ENCODE assay signal across 10 cellular contexts in the genomic region with DNA sequence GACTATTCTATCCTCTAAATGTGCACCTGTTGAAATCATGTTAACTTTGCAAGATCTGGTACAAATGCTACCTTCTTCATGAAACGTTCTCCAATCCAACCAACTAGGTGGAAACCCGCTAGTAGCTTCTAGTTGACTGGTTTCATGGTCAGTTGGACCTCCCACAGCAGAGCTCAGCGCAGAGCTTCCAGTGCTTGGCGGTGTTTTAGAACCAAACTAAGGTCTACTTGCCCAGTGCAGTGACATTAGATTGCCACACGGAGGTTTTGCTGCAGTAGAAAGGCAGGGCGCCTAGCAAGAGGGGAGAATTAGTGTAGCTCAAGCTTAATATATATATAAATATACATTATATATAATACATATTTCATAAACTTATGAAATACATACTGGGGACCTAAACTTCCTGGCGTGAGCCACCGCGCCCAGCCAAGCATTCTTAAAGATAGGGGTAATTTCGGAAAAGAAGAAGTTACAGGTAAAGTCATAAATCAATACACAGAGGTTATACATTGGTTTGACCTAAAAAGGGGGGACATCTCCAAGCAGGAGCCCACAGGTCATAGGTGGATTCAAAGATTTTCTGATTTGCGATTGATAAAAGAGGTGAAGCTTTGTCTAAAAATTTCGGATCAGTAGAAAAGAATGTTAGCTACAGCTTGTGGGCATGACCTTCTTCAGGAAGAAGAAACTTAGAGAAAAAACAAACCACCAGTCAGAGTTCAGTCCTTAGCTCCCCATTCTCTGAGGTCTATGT. TPM values are rescaled to one million over a fixed set of nuclear protein-coding genes. Genes with fewer than 3 reads are reported as not detected.
DNase-seq lines count a peak whose midpoint lies in the region; ATAC-seq and TF ChIP-seq lines count a peak whose summit lies in the region.
"Had no signal": no experiment of that assay in that cellular context is flagged by ENCODE, and none has a peak within 500 bp of the region (broad histone marks: within the 10 kb centered on the region; RNA-seq: fewer than 3 reads in every experiment).

No MANE protein-coding gene starts in this region.

- H3K27me3 Mint-ChIP-seq in CD8-positive, alpha-beta T cell (ENCODE audit: low read depth) = no peaks in the 10 kb centered on the region
- peaks cover 4% of the 10 kb centered on the region; the same call in 1 of the 2 replicates for H3K27me3 Mint-ChIP-seq in HFFc6 (ENCODE audit: insufficient read depth)
- H3K27me3 Mint-ChIP-seq in activated CD4-positive, alpha-beta memory T cell treated with anti-CD3 and anti-CD28 coated beads for 36 hours = no peaks in the 10 kb centered on the region

- no peaks in the 10 kb centered on the region for H3K27me3 ChIP-seq in CD8-positive, alpha-beta T cell (ENCODE audit: insufficient read depth, low read length)
- no peaks in the 10 kb centered on the region for H3K27me3 ChIP-seq in prostate gland (replicated peaks; ENCODE audit: insufficient read depth)

- H3K27ac ChIP-seq in CD8-positive, alpha-beta T cell (ENCODE audit: low read depth, low read length) = no peak overlapping the region
- peak overlapping the region in 1 of 2 donors; percentile 99 for H3K27ac ChIP-seq in prostate gland

- ATAC-seq in CD8-positive, alpha-beta T cell = no peak

- 88% methylated on average over 12 of the region's 12 CpGs for WGBS in prostate gland

- H3K36me3 Mint-ChIP-seq in CD8-positive, alpha-beta T cell = peaks cover 3% of the 10 kb centered on the region
- peaks cover 21% of the 10 kb centered on the region for H3K36me3 Mint-ChIP-seq in HFFc6 (ENCODE audit: low read depth)
- peaks cover 12% of the 10 kb centered on the region for H3K36me3 Mint-ChIP-seq in activated CD4-positive, alpha-beta memory T cell treated with anti-CD3 and anti-CD28 coated beads for 36 hours

- DNase-seq in CD8-positive, alpha-beta T cell = peak in 1 of 7 experiments; percentile 48
- DNase-seq in HFFc6 (no peak), left kidney (ENCODE audit: low read depth, low spot score) (peak; percentile 36), occipital lobe (lab: John Stamatoyannopoulos, UW) (no peak), amygdala (lab: John Stamatoyannopoulos, UW) (no peak), NCI-H187 (lab: John Stamatoyannopoulos, UW) (no peak), prostate gland (ENCODE audit: low spot score) (no peak)
- DNase-seq in activated CD4-positive, alpha-beta memory T cell treated with anti-CD3 and anti-CD28 coated beads for 36 hours = peak; percentile 33
- DNase-seq: NCI-H226; stimulated activated naive CD4-positive, alpha-beta T cell treated with Interleukin-2 at 50 U/mL for 16 hours had no signal

- TF ChIP-seq CTCF in CD8-positive, alpha-beta T cell (IDR thresholded peaks at IDR 0.05) = peak; percentile 37
- TF ChIP-seq CTCF in HFFc6 (IDR thresholded peaks at IDR 0.05) (peak; percentile 49), prostate gland (IDR thresholded peaks at IDR 0.05) (no peak)

- no peaks in the 10 kb centered on the region for H3K9me3 ChIP-seq in CD8-positive, alpha-beta T cell (ENCODE audit: low read length)
- H3K9me3 ChIP-seq in prostate gland = no peaks in the 10 kb centered on the region

- peaks cover 23% of the 10 kb centered on the region for H3K4me1 ChIP-seq in CD8-positive, alpha-beta T cell (ENCODE audit: insufficient read depth, low read length)
- H3K4me1 ChIP-seq in prostate gland (replicated peaks) = no peaks in the 10 kb centered on the region

- no peaks in the 10 kb centered on the region for H3K9me3 Mint-ChIP-seq in CD8-positive, alpha-beta T cell
- peaks cover 3% of the 10 kb centered on the region; the same call in 1 of the 2 replicates for H3K9me3 Mint-ChIP-seq in HFFc6
- H3K9me3 Mint-ChIP-seq in activated CD4-positive, alpha-beta memory T cell treated with anti-CD3 and anti-CD28 coated beads for 36 hours = no peaks in the 10 kb centered on the region

- POLR2A ChIA-PET in CD8-positive, alpha-beta T cell (lab: Charles Lee) = interaction anchor here (5.4 kb wide), 1 partner anchor 26 kb away, joined by 103 read pairs; a partner anchor contains a TSS
- POLR2A ChIA-PET in activated CD4-positive, alpha-beta memory T cell treated with anti-CD3 and anti-CD28 coated beads for 36 hours (lab: Charles Lee) = interaction anchor here (1.6 to 4.2 kb wide), 4 partner anchors 10 to 83 kb away, joined by 3 to 70 read pairs (median 14); a partner anchor contains a TSS

- no peaks in the 10 kb centered on the region for H3K36me3 ChIP-seq in CD8-positive, alpha-beta T cell (ENCODE audit: insufficient read depth, low read length)
- H3K36me3 ChIP-seq in prostate gland = no peaks in the 10 kb centered on the region

- intact Hi-C loops in CD8-positive, alpha-beta T cell (cut with DNase I, micrococcal nuclease) = loop anchor here in 1 of 2 experiments (10.0 kb wide), 1 partner anchor 892 kb away; a partner anchor contains a TSS
- intact Hi-C loops in activated CD4-positive, alpha-beta memory T cell treated with anti-CD3 and anti-CD28 coated beads for 36 hours (cut with micrococcal nuclease) = loop anchor here (10.0 kb wide), 1 partner anchor 1168 kb away; a partner anchor contains a TSS
- intact Hi-C loops in prostate gland (cut with DNase I) = no loop called here

- H3K4me3 Mint-ChIP-seq in CD8-positive, alpha-beta T cell = peak overlapping the region; percentile 91
- H3K4me3 Mint-ChIP-seq in HFFc6 = 0 out of 2 replicates have a peak overlapping the region, but pooled peaks have one; percentile 95
- H3K4me3 Mint-ChIP-seq in activated CD4-positive, alpha-beta memory T cell treated with anti-CD3 and anti-CD28 coated beads for 36 hours = no peak overlapping the region

- H3K27ac Mint-ChIP-seq in CD8-positive, alpha-beta T cell = peak overlapping the region; percentile 100
- no peak overlapping the region for H3K27ac Mint-ChIP-seq in HFFc6
- H3K27ac Mint-ChIP-seq in activated CD4-positive, alpha-beta memory T cell treated with anti-CD3 and anti-CD28 coated beads for 36 hours = peak overlapping the region; percentile 99

- CTCF ChIA-PET in CD8-positive, alpha-beta T cell (lab: Charles Lee) = interaction anchor here (0.9 to 3.6 kb wide), 6 partner anchors 9 to 292 kb away, joined by 3 to 17 read pairs (median 6); a partner anchor contains a TSS
- CTCF ChIA-PET in activated CD4-positive, alpha-beta memory T cell treated with anti-CD3 and anti-CD28 coated beads for 36 hours (lab: Charles Lee) = interaction anchor here (0.7 to 4.0 kb wide), 6 partner anchors 9 to 182 kb away, joined by 3 to 20 read pairs (median 3); a partner anchor contains a TSS

- no peak overlapping the region for H3K4me3 ChIP-seq in CD8-positive, alpha-beta T cell (ENCODE audit: low read depth, low read length)
- no peak overlapping the region for H3K4me3 ChIP-seq in prostate gland

- H3K4me1 Mint-ChIP-seq in CD8-positive, alpha-beta T cell (ENCODE audit: low read depth) = peaks cover 32% of the 10 kb centered on the region
- H3K4me1 Mint-ChIP-seq in HFFc6 (ENCODE audit: low read depth) = peaks cover 30% of the 10 kb centered on the region
- peaks cover 24% of the 10 kb centered on the region for H3K4me1 Mint-ChIP-seq in activated CD4-positive, alpha-beta memory T cell treated with anti-CD3 and anti-CD28 coated beads for 36 hours (ENCODE audit: low read depth)

- no peak for TF ChIP-seq POLR2A in prostate gland (IDR thresholded peaks at IDR 0.05)

RNA-seq across cellular contexts. Expression of a gene that starts 2.0 kb away (rescaled TPM):
- total RNA-seq in CD8-positive, alpha-beta T cell = 10 to 100 TPM; 45.4 to 45.6 TPM
- total RNA-seq in HFFc6 (2021; fragmentation: NEBNext Ultra II Directional; extraction: Animal tissue kit (Norgen Biotek cat#: 25700)) = 10 to 100 TPM; 48.5 to 54.3 (median 51.5) TPM
- 10 to 100 TPM; 47.5 to 48.5 TPM for total RNA-seq in activated CD4-positive, alpha-beta memory T cell treated with anti-CD3 and anti-CD28 coated beads for 36 hours
- total RNA-seq in occipital lobe (54.9 TPM), prostate gland (10 to 100 TPM; 21.2 to 32.7 TPM)

RNA-seq across cellular contexts. Expression of a gene that starts 24.8 kb away (rescaled TPM):
- total RNA-seq in CD8-positive, alpha-beta T cell = 10 to 100 TPM; 32.2 to 32.7 TPM
- total RNA-seq in HFFc6 (2021; fragmentation: NEBNext Ultra II Directional; extraction: Animal tissue kit (Norgen Biotek cat#: 25700)) = 10 to 100 TPM; 25.1 to 31.9 (median 28.4) TPM
- 10 to 100 TPM; 32.3 to 34.8 TPM for total RNA-seq in activated CD4-positive, alpha-beta memory T cell treated with anti-CD3 and anti-CD28 coated beads for 36 hours
- total RNA-seq in occipital lobe = 2.7 TPM
- total RNA-seq in prostate gland = 10 to 100 TPM; 21.4 to 30.8 TPM

RNA-seq across cellular contexts. Expression of a gene that starts 26.4 kb away (rescaled TPM):
- total RNA-seq in CD8-positive, alpha-beta T cell = 10 to 100 TPM; 49.4 to 49.9 TPM
- total RNA-seq in HFFc6 (2021; fragmentation: NEBNext Ultra II Directional; extraction: Animal tissue kit (Norgen Biotek cat#: 25700)) = 10 to 100 TPM; 45.1 to 60.9 (median 52.1) TPM
- total RNA-seq in activated CD4-positive, alpha-beta memory T cell treated with anti-CD3 and anti-CD28 coated beads for 36 hours = 10 to 100 TPM; 55.5 to 57.7 TPM
- total RNA-seq in occipital lobe (26.2 TPM), prostate gland (100 to 1,000 TPM in 1 of 2 donors, 10 to 100 TPM in 1; 89.8 to 112 TPM)

Comparison
In these comparisons a context has a peak if more than half of its experiments do, and no peak if none do; other contexts are left out.
1. DNase-seq: peak in activated CD4-positive, alpha-beta memory T cell treated with anti-CD3 and anti-CD28 coated beads for 36 hours (single experiment) and left kidney (single experiment); none in HFFc6 (single experiment), occipital lobe (single experiment), amygdala (0 of 56), NCI-H187 (0 of 2) and prostate gland (single experiment).
2. CTCF ChIP-seq: peak in CD8-positive, alpha-beta T cell (single experiment) and HFFc6 (single experiment); none in prostate gland (0 of 4).